Comparison of ENCODE assay signal across 1 cellular context in genomic region chr6:108361312-108361932, GRCh38.
TF ChIP-seq lines count a peak whose summit lies in the region.

No MANE protein-coding gene starts in this region.

TF ChIP-seq in K562, 482 proteins besides CTCF, POLR2A, EP300 and RAD21 (continued from another document and continues in another):
- TF ChIP-seq ZBTB11 (CRISPR knock-in tag; IDR thresholded peaks at IDR 0.05): peak in 1 of 3 experiments; percentile 76; a peak in 1 of 6 replicates
- peak; percentile 96 for TF ChIP-seq ZBTB17 (CRISPR knock-in tag; IDR thresholded peaks at IDR 0.05)
- peak; percentile 81 for TF ChIP-seq ZNF175 (CRISPR knock-in tag; IDR thresholded peaks at IDR 0.05; ENCODE audit: low read depth)
- TF ChIP-seq ELF1 (tag; IDR thresholded peaks at IDR 0.05): no peak
- TF ChIP-seq DNMT1 (IDR thresholded peaks at IDR 0.05): no peak
- TF ChIP-seq ZNF324 (CRISPR knock-in tag; IDR thresholded peaks at IDR 0.05): no peak
- TF ChIP-seq CBFA2T3 (IDR thresholded peaks at IDR 0.05): peak; percentile 86
- TF ChIP-seq ELF4 (CRISPR knock-in tag; IDR thresholded peaks at IDR 0.05): peak; percentile 66; the same call in 1 of the 2 replicates
- TF ChIP-seq SMAD4 (CRISPR knock-in tag; conservative IDR thresholded peaks at IDR 0.05): peak; percentile 66
- TF ChIP-seq NFE2 (IDR thresholded peaks at IDR 0.05; ENCODE audit: low read depth): no peak
- no peak for TF ChIP-seq BRD9 (IDR thresholded peaks at IDR 0.05; ENCODE audit: low read depth, partially characterized antibody)
- TF ChIP-seq SRSF7 (optimal IDR thresholded peaks at IDR 0.05; ENCODE audit: low read depth, low read length): no peak
- TF ChIP-seq TRIM28 (IDR thresholded peaks at IDR 0.05): no peak
- TF ChIP-seq ZNF12 (CRISPR knock-in tag; IDR thresholded peaks at IDR 0.05): no peak
- TF ChIP-seq ZNF780A (CRISPR knock-in tag; IDR thresholded peaks at IDR 0.05): no peak
- no peak for TF ChIP-seq ARID4B (CRISPR knock-in tag; IDR thresholded peaks at IDR 0.05)
- TF ChIP-seq ZNF124 (CRISPR knock-in tag; IDR thresholded peaks at IDR 0.05): no peak
- peak; percentile 76 for TF ChIP-seq SPI1 (IDR thresholded peaks at IDR 0.05; ENCODE audit: borderline replicate concordance, low read depth, low read length)
- peak; percentile 64; the same call in 1 of the 2 replicates for TF ChIP-seq GTF2E2 (tag; IDR thresholded peaks at IDR 0.05)
- no peak for TF ChIP-seq RERE (CRISPR knock-in tag; IDR thresholded peaks at IDR 0.05; ENCODE audit: borderline replicate concordance)
- TF ChIP-seq ETS1 (conservative IDR thresholded peaks at IDR 0.05; ENCODE audit: control insufficient read depth, low read depth, low read length): no peak
- peak in 1 of 2 experiments; percentile 40; a peak in 1 of 4 replicates for TF ChIP-seq ARNT (IDR thresholded peaks at IDR 0.05)
- peak in 1 of 2 experiments; percentile 41; a peak in 1 of 4 replicates for TF ChIP-seq HDAC1 (IDR thresholded peaks at IDR 0.05)
- TF ChIP-seq MEIS2 (IDR thresholded peaks at IDR 0.05; ENCODE audit: partially characterized antibody): no peak
- TF ChIP-seq ZNF134 (CRISPR knock-in tag; conservative IDR thresholded peaks at IDR 0.05): no peak
- 0 out of 2 replicates have a peak, but pooled peaks have one; percentile 42 for TF ChIP-seq ZBTB9 (CRISPR knock-in tag; IDR thresholded peaks at IDR 0.05)
- no peak for TF ChIP-seq ZC3H11A (IDR thresholded peaks at IDR 0.05; ENCODE audit: low read depth, low read length)
- no peak for TF ChIP-seq ZNF212 (CRISPR knock-in tag; IDR thresholded peaks at IDR 0.05)
- no peak for TF ChIP-seq GTF2A2 (tag; IDR thresholded peaks at IDR 0.05)
- TF ChIP-seq KLF16 (IDR thresholded peaks at IDR 0.05): peak; percentile 75
- TF ChIP-seq CEBPZ (IDR thresholded peaks at IDR 0.05; ENCODE audit: borderline replicate concordance, low read depth, low read length): no peak
- peak in 1 of 2 experiments; percentile 30 for TF ChIP-seq NCOA2 (IDR thresholded peaks at IDR 0.05; ENCODE audit: partially characterized antibody in 2 of 2)
- 0 out of 4 replicates have a peak, but pooled peaks of 1 of the 2 experiments have one; percentile 4 for TF ChIP-seq NRF1 (conservative IDR thresholded peaks at IDR 0.05 in 1 of 2, IDR thresholded peaks at IDR 0.05 in 1 of 2)
- TF ChIP-seq ZNF165 (CRISPR knock-in tag; IDR thresholded peaks at IDR 0.05; ENCODE audit: borderline replicate concordance): no peak
- no peak for TF ChIP-seq ZBTB1 (CRISPR knock-in tag; IDR thresholded peaks at IDR 0.05; ENCODE audit: borderline replicate concordance, low read depth)
- peak in 1 of 2 experiments; percentile 30; a peak in 1 of 4 replicates for TF ChIP-seq MNT (conservative IDR thresholded peaks at IDR 0.05)
- TF ChIP-seq HOMEZ (CRISPR knock-in tag; IDR thresholded peaks at IDR 0.05): no peak
- no peak for TF ChIP-seq HDAC8 (tag; IDR thresholded peaks at IDR 0.05)
- no peak for TF ChIP-seq MCM2 (IDR thresholded peaks at IDR 0.05; ENCODE audit: low read depth)
- no peak for TF ChIP-seq ZKSCAN3 (CRISPR knock-in tag; IDR thresholded peaks at IDR 0.05)
